ENCODE assay signal across 1 cellular context in the genomic region with DNA sequence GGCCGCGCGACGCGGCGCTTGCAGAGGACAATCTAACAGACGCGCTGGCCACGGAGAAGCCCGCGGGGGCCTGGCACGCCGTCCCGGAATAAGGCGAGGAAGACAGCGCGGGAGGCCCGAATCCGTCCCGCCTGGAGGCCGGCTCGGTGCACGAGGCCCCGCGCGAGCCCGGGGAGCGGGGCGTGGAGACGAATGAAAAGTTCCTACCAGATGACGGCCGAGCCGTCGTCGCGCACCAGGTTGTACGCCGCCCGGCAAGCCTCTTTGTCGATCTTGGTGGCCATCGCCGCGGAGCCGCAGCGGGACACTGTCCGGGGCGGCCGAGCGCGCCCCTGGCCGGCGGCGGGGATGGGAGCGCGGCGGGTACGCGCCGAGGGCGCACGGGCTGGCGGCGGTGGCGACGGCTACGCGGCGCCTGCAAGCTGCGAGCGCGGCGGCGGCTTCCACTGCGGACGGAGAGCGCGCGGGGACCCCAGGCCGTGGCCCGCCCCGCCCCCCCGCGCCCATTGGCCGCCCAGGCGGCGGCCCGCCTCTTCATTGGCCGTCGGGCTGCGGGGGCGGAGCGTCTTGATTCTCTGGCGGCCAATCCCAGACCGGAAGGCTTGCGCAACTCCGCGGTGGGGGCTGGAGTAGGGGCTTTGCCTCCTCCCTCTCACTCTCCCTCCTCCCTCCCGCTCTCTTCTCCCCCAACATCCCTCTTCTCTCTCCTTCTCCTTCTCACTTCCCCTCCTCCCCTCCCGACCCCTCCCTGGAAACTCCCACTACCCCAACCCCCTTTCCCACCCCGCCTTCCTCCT.
TF ChIP-seq lines count a peak whose summit lies in the region.

A gene with protein sequence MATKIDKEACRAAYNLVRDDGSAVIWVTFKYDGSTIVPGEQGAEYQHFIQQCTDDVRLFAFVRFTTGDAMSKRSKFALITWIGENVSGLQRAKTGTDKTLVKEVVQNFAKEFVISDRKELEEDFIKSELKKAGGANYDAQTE (minus strand): TSS at position 448 of the 797 bp plus-strand sequence. CDS start 164 bp downstream, at position 284.

TF ChIP-seq in SK-N-SH treated with all-trans-retinoic acid at 6 μM for 48 hours, 23 proteins besides CTCF, POLR2A, EP300 and RAD21 (continued from another document):
- TF ChIP-seq, protein P1, sequence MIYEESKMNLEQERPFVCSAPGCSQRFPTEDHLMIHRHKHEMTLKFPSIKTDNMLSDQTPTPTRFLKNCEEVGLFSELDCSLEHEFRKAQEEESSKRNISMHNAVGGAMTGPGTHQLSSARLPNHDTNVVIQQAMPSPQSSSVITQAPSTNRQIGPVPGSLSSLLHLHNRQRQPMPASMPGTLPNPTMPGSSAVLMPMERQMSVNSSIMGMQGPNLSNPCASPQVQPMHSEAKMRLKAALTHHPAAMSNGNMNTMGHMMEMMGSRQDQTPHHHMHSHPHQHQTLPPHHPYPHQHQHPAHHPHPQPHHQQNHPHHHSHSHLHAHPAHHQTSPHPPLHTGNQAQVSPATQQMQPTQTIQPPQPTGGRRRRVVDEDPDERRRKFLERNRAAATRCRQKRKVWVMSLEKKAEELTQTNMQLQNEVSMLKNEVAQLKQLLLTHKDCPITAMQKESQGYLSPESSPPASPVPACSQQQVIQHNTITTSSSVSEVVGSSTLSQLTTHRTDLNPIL (CRISPR knock-in tag; IDR thresholded peaks at IDR 0.05; ENCODE audit: low read depth) = no peak
- TF ChIP-seq BACH2 (CRISPR knock-in tag; IDR thresholded peaks at IDR 0.05; ENCODE audit: borderline replicate concordance) (no peak), GLIS3 (CRISPR knock-in tag; IDR thresholded peaks at IDR 0.05) (no peak), CSDC2 (CRISPR knock-in tag; IDR thresholded peaks at IDR 0.05) (no peak), OSR1 (CRISPR knock-in tag; IDR thresholded peaks at IDR 0.05) (no peak)
